9 cellular contexts compared by ENCODE assay signal in genomic region chr3:192409838-192410683, GRCh38.
DNase-seq lines count a peak whose midpoint lies in the region; ATAC-seq and TF ChIP-seq lines count a peak whose summit lies in the region.
"Had no signal": no experiment of that assay in that cellular context is flagged by ENCODE, and none has a peak within 500 bp of the region (broad histone marks: within the 10 kb centered on the region; RNA-seq: fewer than 3 reads in every experiment).

No MANE protein-coding gene starts in this region.

- H3K4me3 Mint-ChIP-seq in activated naive CD8-positive, alpha-beta T cell treated with anti-CD3 and anti-CD28 coated beads, Interleukin-2, amount 50 U/mL, for 24 hours, result no peak overlapping the region

- no peak overlapping the region for H3K27ac Mint-ChIP-seq in activated naive CD8-positive, alpha-beta T cell treated with anti-CD3 and anti-CD28 coated beads, Interleukin-2, amount 50 U/mL, for 24 hours
- H3K27ac Mint-ChIP-seq: activated naive CD8-positive, alpha-beta T cell treated with anti-CD3 and anti-CD28 coated beads, Interleukin-2, amount 10 ng/mL, durations not matched to agents 7 days and 5 days had no signal

- H3K9me3 Mint-ChIP-seq in activated naive CD8-positive, alpha-beta T cell treated with anti-CD3 and anti-CD28 coated beads, Interleukin-2, amount 50 U/mL, for 24 hours, result no peaks in the 10 kb centered on the region
- H3K9me3 Mint-ChIP-seq: activated naive CD8-positive, alpha-beta T cell treated with anti-CD3 and anti-CD28 coated beads, Interleukin-2, amount 10 ng/mL, durations not matched to agents 7 days and 5 days had no signal

- H3K9ac ChIP-seq in HUES48 (ENCODE audit: low read depth, low read length), result no peak overlapping the region
- no peak overlapping the region for H3K9ac ChIP-seq in colonic mucosa (ENCODE audit: low read depth in 2 of 2, low read length in 2 of 2)

- intact Hi-C loops in colonic mucosa (cut with DNase I), result no loop called here

- H3K36me3 ChIP-seq in HUES48 (ENCODE audit: control insufficient read depth, insufficient read depth, low read length), result no peaks in the 10 kb centered on the region
- no peaks in the 10 kb centered on the region for H3K36me3 ChIP-seq in colonic mucosa

- peaks cover 40% of the 10 kb centered on the region for H3K27me3 Mint-ChIP-seq in activated naive CD8-positive, alpha-beta T cell treated with anti-CD3 and anti-CD28 coated beads, Interleukin-2, amount 50 U/mL, for 24 hours

- H3K4me3 ChIP-seq in HUES48 (ENCODE audit: low read depth, low read length) (peak overlapping the region; percentile 79), colonic mucosa (peak overlapping the region; percentile 11)

- H3K27ac ChIP-seq in HUES48 (ENCODE audit: low read depth, low read length) (no peak overlapping the region), colonic mucosa (no peak overlapping the region)

- peak; percentile 34 for ATAC-seq in GM18498 (IDR thresholded peaks at IDR 0.05; ENCODE audit: unreplicated experiment)
- ATAC-seq in activated naive CD8-positive, alpha-beta T cell treated with anti-CD3 and anti-CD28 coated beads, Interleukin-2, amount 50 U/mL, for 24 hours, result no peak

- H3K4me1 ChIP-seq in HUES48 (ENCODE audit: control insufficient read depth, insufficient read depth, low read length) (peaks cover 20% of the 10 kb centered on the region), colonic mucosa (no peaks in the 10 kb centered on the region)

- DNase-seq in colonic mucosa (no peak), lung microvascular endothelial cell (ENCODE audit: low read depth in 2 of 2) (peak; percentile 8 to 47), activated gamma-delta T cell treated with Interleukin-2 at 50 U/mL for 16 hours (no peak), NCI-H128 (lab: John Stamatoyannopoulos, UW; ENCODE audit: unreplicated experiment) (no peak), GM19238 (ENCODE audit: insufficient read length, low spot score) (no peak)
- no peak for DNase-seq in activated naive CD8-positive, alpha-beta T cell treated with anti-CD3 and anti-CD28 coated beads, Interleukin-2, amount 50 U/mL, for 24 hours

- peaks cover 90% of the 10 kb centered on the region for H3K27me3 ChIP-seq in HUES48 (ENCODE audit: control insufficient read depth, insufficient read depth, low read length)
- H3K27me3 ChIP-seq in colonic mucosa, result peaks cover 24% of the 10 kb centered on the region

- no peak for TF ChIP-seq CTCF in colonic mucosa (IDR thresholded peaks at IDR 0.05)

- H3K36me3 Mint-ChIP-seq in activated naive CD8-positive, alpha-beta T cell treated with anti-CD3 and anti-CD28 coated beads, Interleukin-2, amount 50 U/mL, for 24 hours (ENCODE audit: low read depth), result no peaks in the 10 kb centered on the region
- H3K36me3 Mint-ChIP-seq: activated naive CD8-positive, alpha-beta T cell treated with anti-CD3 and anti-CD28 coated beads, Interleukin-2, amount 10 ng/mL, durations not matched to agents 7 days and 5 days had no signal

- peaks cover 2% of the 10 kb centered on the region for H3K4me1 Mint-ChIP-seq in activated naive CD8-positive, alpha-beta T cell treated with anti-CD3 and anti-CD28 coated beads, Interleukin-2, amount 50 U/mL, for 24 hours

- H3K9me3 ChIP-seq in HUES48 (ENCODE audit: control insufficient read depth, insufficient read depth, low read length) (no peaks in the 10 kb centered on the region), colonic mucosa (no peaks in the 10 kb centered on the region)

Comparison
In these comparisons a context has a peak if more than half of its experiments do, and no peak if none do; other contexts are left out.
1. DNase-seq: peak in lung microvascular endothelial cell (2 of 2); none in colonic mucosa (single experiment), activated gamma-delta T cell treated with Interleukin-2 at 50 U/mL for 16 hours (single experiment), NCI-H128 (single experiment), activated naive CD8-positive, alpha-beta T cell treated with anti-CD3 and anti-CD28 coated beads, Interleukin-2, amount 50 U/mL, for 24 hours (single experiment) and GM19238 (single experiment).